11 cellular contexts compared by ENCODE assay signal in genomic region chr17:32490101-32490482, GRCh38. TPM values are rescaled to one million over a fixed set of nuclear protein-coding genes. Genes with fewer than 3 reads are reported as not detected.
A peak's percentile ranks its signal among the peaks of the same experiment; 100 is the strongest.
DNase-seq lines count a peak whose midpoint lies in the region; ATAC-seq and TF ChIP-seq lines count a peak whose summit lies in the region.
"Had no signal": no experiment of that assay in that cellular context is flagged by ENCODE, and none has a peak within 500 bp of the region (broad histone marks: within the 10 kb centered on the region; RNA-seq: fewer than 3 reads in every experiment).

No MANE protein-coding gene starts in this region.

- H3K9me3 ChIP-seq in SK-N-SH: no peaks in the 10 kb centered on the region

- H3K27ac ChIP-seq in SK-N-SH (ENCODE audit: low read depth in 2 of 2, low read length in 1 of 2): no peak overlapping the region

- H3K9me3 Mint-ChIP-seq in activated naive CD8-positive, alpha-beta T cell (ENCODE audit: low read depth): no peaks in the 10 kb centered on the region
- no peaks in the 10 kb centered on the region for H3K9me3 Mint-ChIP-seq in neural crest cell
- H3K9me3 Mint-ChIP-seq: HFFc6 had no signal

- peak; percentile 85 for DNase-seq in SK-N-SH
- peak in 2 of 3 experiments; percentile 59 to 84 for DNase-seq in NCI-H1417 (lab: John Stamatoyannopoulos, UW)
- no peak for DNase-seq in neural crest cell (ENCODE audit: low read depth, low spot score)
- DNase-seq in ureter (ENCODE audit: low spot score): no peak
- DNase-seq: ACHN, cerebellar nuclear complex, HFFc6 had no signal

- TF ChIP-seq RAD21 in SK-N-SH (IDR thresholded peaks at IDR 0.05; ENCODE audit: low read length): peak; percentile 14

- 78% methylated on average over 14 of the region's 16 CpGs for WGBS in SK-N-SH (ENCODE audit: low lambda C conversion rate)

- H3K27ac Mint-ChIP-seq in activated naive CD8-positive, alpha-beta T cell: no peak overlapping the region
- peak overlapping the region; percentile 60 for H3K27ac Mint-ChIP-seq in neural crest cell (ENCODE audit: unreplicated experiment)
- H3K27ac Mint-ChIP-seq: HFFc6 had no signal

- peaks cover 4% of the 10 kb centered on the region for H3K36me3 Mint-ChIP-seq in activated naive CD8-positive, alpha-beta T cell
- H3K36me3 Mint-ChIP-seq in neural crest cell (ENCODE audit: low read depth): peaks cover 15% of the 10 kb centered on the region

- H4K20me1 ChIP-seq in SK-N-SH (ENCODE audit: insufficient read depth): peaks cover 10% of the 10 kb centered on the region; the same call in 1 of the 2 replicates

- H3K4me1 Mint-ChIP-seq in activated naive CD8-positive, alpha-beta T cell (ENCODE audit: low read depth): peaks cover 72% of the 10 kb centered on the region
- peaks cover 62% of the 10 kb centered on the region for H3K4me1 Mint-ChIP-seq in neural crest cell

- ATAC-seq in SK-N-SH treated with all-trans-retinoic acid at 6 μM for 48 hours: no peak
- no peak for ATAC-seq in HG02763 (IDR thresholded peaks at IDR 0.05; ENCODE audit: unreplicated experiment)
- ATAC-seq in GM18870 (IDR thresholded peaks at IDR 0.05; ENCODE audit: unreplicated experiment): no peak

- H3K4me1 ChIP-seq in SK-N-SH (ENCODE audit: control insufficient read depth in 1 of 2, insufficient read depth in 2 of 2, low read depth in 1 of 2, low read length in 1 of 2): peaks cover 0 to 54% of the 10 kb centered on the region in 2 experiments; a peak in 2 of 4 replicates

- H3K9me2 ChIP-seq in SK-N-SH: no peaks in the 10 kb centered on the region

- no peak overlapping the region for H3K4me2 ChIP-seq in SK-N-SH

- TF ChIP-seq CTCF in SK-N-SH (IDR thresholded peaks at IDR 0.05) (no peak), neural crest cell (conservative IDR thresholded peaks at IDR 0.05) (no peak)

- H3K4me3 Mint-ChIP-seq in activated naive CD8-positive, alpha-beta T cell: peak overlapping the region; percentile 91
- peak overlapping the region; percentile 89 for H3K4me3 Mint-ChIP-seq in neural crest cell
- H3K4me3 Mint-ChIP-seq: HFFc6 had no signal

- no peak overlapping the region for H3K9ac ChIP-seq in SK-N-SH

- H3K27me3 Mint-ChIP-seq in activated naive CD8-positive, alpha-beta T cell: no peaks in the 10 kb centered on the region
- H3K27me3 Mint-ChIP-seq in neural crest cell (ENCODE audit: low read depth): no peaks in the 10 kb centered on the region

- H2AFZ ChIP-seq in SK-N-SH (ENCODE audit: low read depth): no peak overlapping the region

- peaks cover 0 to 32% of the 10 kb centered on the region in 2 experiments for H3K36me3 ChIP-seq in SK-N-SH (replicated peaks in 1 of 2; ENCODE audit: control insufficient read depth in 1 of 2, insufficient read depth in 2 of 2, low read length in 1 of 2)

- no peak for TF ChIP-seq EP300 in SK-N-SH (IDR thresholded peaks at IDR 0.05; ENCODE audit: borderline replicate concordance in 1 of 2, low read depth in 1 of 2, low read length in 1 of 2)

- CTCF ChIA-PET in SK-N-SH (lab: Yijun Ruan, JAX): interaction anchor here (0.9 to 11.0 kb wide), 4 partner anchors 28 to 122 kb away, joined by 3 to 102 read pairs (median 4); no protein-coding TSS in a partner anchor

- no peaks in the 10 kb centered on the region for H3K79me2 ChIP-seq in SK-N-SH (ENCODE audit: insufficient read depth)

- H3K27me3 ChIP-seq in SK-N-SH (ENCODE audit: insufficient read depth): no peaks in the 10 kb centered on the region

- POLR2A ChIA-PET in SK-N-SH (lab: Yijun Ruan, JAX): interaction anchor here (1.1 kb wide), 1 partner anchor 9 kb away, joined by 3 read pairs; no protein-coding TSS in a partner anchor

- H3F3A ChIP-seq in SK-N-SH (replicated peaks; ENCODE audit: insufficient read depth): peaks cover 11% of the 10 kb centered on the region

- H3K4me3 ChIP-seq in SK-N-SH (ENCODE audit: low read depth in 2 of 2, low read length in 1 of 2): peak overlapping the region in 1 of 2 experiments; percentile 1; a peak in 1 of 4 replicates

TF ChIP-seq in SK-N-SH, 30 proteins besides CTCF, POLR2A, EP300 and RAD21:
- TF ChIP-seq SIN3A (IDR thresholded peaks at IDR 0.05; ENCODE audit: borderline replicate concordance, low read depth, low read length) (no peak), MXI1 (IDR thresholded peaks at IDR 0.05; ENCODE audit: low read depth, low read length) (peak; percentile 87)

TF ChIP-seq in SK-N-SH treated with all-trans-retinoic acid at 6 μM for 48 hours, 23 proteins besides CTCF, POLR2A, EP300 and RAD21:
- TF ChIP-seq CSDC2 (CRISPR knock-in tag; IDR thresholded peaks at IDR 0.05) (no peak), OSR1 (CRISPR knock-in tag; IDR thresholded peaks at IDR 0.05) (no peak), PPARA (CRISPR knock-in tag; IDR thresholded peaks at IDR 0.05; ENCODE audit: borderline replicate concordance) (no peak), POU6F1 (CRISPR knock-in tag; IDR thresholded peaks at IDR 0.05; ENCODE audit: borderline replicate concordance, low read depth) (no peak), SNAI2 (CRISPR knock-in tag; IDR thresholded peaks at IDR 0.05) (no peak), ZC3H10 (CRISPR knock-in tag; IDR thresholded peaks at IDR 0.05) (no peak)
TF ChIP-seq in SK-N-SH treated with all-trans-retinoic acid at 6 μM for 48 hours: peak in this region for 0.

RNA-seq across cellular contexts. Expression of gene CDK5R1, which starts 3.3 kb away (rescaled TPM):
- polyA plus RNA-seq in SK-N-SH (2012; rRNA removed): 1.0 and 1.4 TPM in 2 replicates
- 1.3 and 2.0 TPM in 2 replicates for polyA plus RNA-seq in SK-N-SH (2012; cell fraction: cytosol; rRNA removed)
- polyA plus RNA-seq in SK-N-SH (2012; cell fraction: nucleus; rRNA removed): 2.4 and 2.9 TPM in 2 replicates
- total RNA-seq in neural crest cell: 33.6 and 34.1 TPM in 2 replicates
- total RNA-seq in ureter: 0.83 TPM

RNA-seq across cellular contexts. Expression of gene PSMD11, which starts 45.8 kb away (rescaled TPM):
- polyA plus RNA-seq in SK-N-SH (2012; rRNA removed): 63.1 and 81.9 TPM in 2 replicates
- polyA plus RNA-seq in SK-N-SH (2012; cell fraction: cytosol; rRNA removed): 55.5 and 60.2 TPM in 2 replicates
- 53.6 and 83.8 TPM in 2 replicates for polyA plus RNA-seq in SK-N-SH (2012; cell fraction: nucleus; rRNA removed)
- total RNA-seq in neural crest cell: 139 and 156 TPM in 2 replicates
- total RNA-seq in ureter: 80.9 TPM

Comparison
In these comparisons a context has a peak if more than half of its experiments do, and no peak if none do; other contexts are left out.
1. DNase-seq: peak in SK-N-SH (single experiment) and NCI-H1417 (2 of 3); none in neural crest cell (single experiment) and ureter (single experiment).
2. RNA of gene CDK5R1, which starts 3.3 kb away (total RNA-seq): 33.6 to 34.1 TPM in neural crest cell; 0.83 TPM in ureter (single experiment); every median in the first group is over 10 times any median in the second.